14 cellular contexts compared by ENCODE assay signal in the genomic region with DNA sequence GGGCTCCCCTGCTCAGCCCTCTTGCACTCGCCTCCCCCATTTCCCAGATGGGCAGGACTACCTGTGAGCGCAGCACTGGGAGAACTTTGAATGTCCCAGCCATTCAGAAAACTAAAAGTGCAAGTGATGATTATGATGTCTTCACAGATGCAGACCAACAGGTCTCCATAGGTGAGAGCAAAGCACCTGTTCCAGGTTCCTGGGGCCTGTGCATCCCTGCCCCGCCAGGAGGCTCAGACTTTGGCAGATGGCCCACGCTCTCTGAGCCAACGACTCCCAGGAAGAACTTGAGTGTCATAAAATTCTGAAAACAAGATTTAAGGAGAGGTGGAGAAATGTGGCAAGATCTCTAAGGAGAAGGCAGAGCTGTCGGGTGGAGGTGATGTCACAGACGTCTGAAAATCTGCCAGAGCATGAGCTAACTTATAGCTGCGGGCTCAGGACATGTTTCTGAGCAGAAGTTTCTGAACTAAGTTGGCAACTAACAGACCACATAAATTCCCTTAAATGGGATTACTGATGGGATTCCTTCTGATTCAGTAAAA.
A peak's percentile ranks its signal among the peaks of the same experiment; 100 is the strongest.
DNase-seq lines count a peak whose midpoint lies in the region; ATAC-seq, FAIRE-seq and TF ChIP-seq lines count a peak whose summit lies in the region.
"Had no signal": no experiment of that assay in that cellular context is flagged by ENCODE, and none has a peak within 500 bp of the region (broad histone marks: within the 10 kb centered on the region; RNA-seq: fewer than 3 reads in every experiment).

No MANE protein-coding gene starts in this region.

- FAIRE-seq in bronchial epithelial cell (lab: Jason Lieb, UNC), result peak; percentile 64
- FAIRE-seq in keratinocyte (lab: Jason Lieb, UNC), result peak; percentile 5
- FAIRE-seq: A549, H1 had no signal

- H3K27ac ChIP-seq in RWPE2 (ENCODE audit: poor library complexity, severe bottlenecking) (no peak overlapping the region), keratinocyte (ENCODE audit: control insufficient read depth, insufficient read depth, low read length) (no peak overlapping the region), right atrium auricular region (no peak overlapping the region)
- H3K27ac ChIP-seq: A549, HL-60 had no signal

- peak; percentile 44 for ATAC-seq in RWPE2 (ENCODE audit: low read depth)
- ATAC-seq in Right ventricle myocardium inferior, result no peak
- no peak for ATAC-seq in SK-N-SH treated with all-trans-retinoic acid at 6 μM for 48 hours

- no peaks in the 10 kb centered on the region for H3K4me1 ChIP-seq in RWPE2 (ENCODE audit: insufficient read depth, poor library complexity, severe bottlenecking)
- no peaks in the 10 kb centered on the region for H3K4me1 ChIP-seq in keratinocyte (ENCODE audit: control insufficient read depth, extremely low read depth, insufficient read depth, low read length)
- no peaks in the 10 kb centered on the region for H3K4me1 ChIP-seq in right atrium auricular region
- H3K4me1 ChIP-seq: A549, HAP-1 had no signal

- no peak overlapping the region for H3K4me2 ChIP-seq in keratinocyte (ENCODE audit: control insufficient read depth, extremely low read depth, insufficient read depth, low read depth, low read length)
- H3K4me2 ChIP-seq: A549 had no signal

- dilution Hi-C loops in keratinocyte (cut with MboI; ENCODE audit: extremely low pct_ligation_motif_present, low sequenced_read_pairs), result no loop called here

- no peaks in the 10 kb centered on the region for H3K9me1 ChIP-seq in keratinocyte (ENCODE audit: control insufficient read depth, extremely low read depth, insufficient read depth, low read length)

- no peaks in the 10 kb centered on the region for H3K36me3 ChIP-seq in RWPE2 (ENCODE audit: low read depth)
- H3K36me3 ChIP-seq in bronchial epithelial cell (ENCODE audit: control insufficient read depth, insufficient read depth, low read length), result no peaks in the 10 kb centered on the region
- H3K36me3 ChIP-seq in keratinocyte (ENCODE audit: control insufficient read depth in 2 of 2, extremely low read depth in 1 of 2, insufficient read depth in 2 of 2, low read length in 2 of 2), result no peaks in the 10 kb centered on the region
- no peaks in the 10 kb centered on the region for H3K36me3 ChIP-seq in right atrium auricular region
- H3K36me3 ChIP-seq: HAP-1 had no signal

- H3K9me3 ChIP-seq in RWPE2 (ENCODE audit: severe bottlenecking) (no peaks in the 10 kb centered on the region), keratinocyte (ENCODE audit: control insufficient read depth, low read depth, low read length) (no peaks in the 10 kb centered on the region), right atrium auricular region (no peaks in the 10 kb centered on the region)
- H3K9me3 ChIP-seq: HAP-1 had no signal

- no peak overlapping the region for H3K9ac ChIP-seq in keratinocyte (ENCODE audit: control insufficient read depth, extremely low read depth, insufficient read depth, low read length)

- no peak for DNase-seq in RWPE2 (ENCODE audit: low spot score)
- peak; percentile 59 for DNase-seq in bronchial epithelial cell (ENCODE audit: low read depth)
- DNase-seq in keratinocyte (ENCODE audit: low read depth, low spot score), result peak; percentile 7
- DNase-seq in Right ventricle myocardium inferior (ENCODE audit: missing footprints), result no peak
- no peak for DNase-seq in right atrium auricular region (ENCODE audit: low spot score)
- DNase-seq: CD4-positive, CD25-positive, alpha-beta regulatory T cell; DMS53; GF-D8; HFFc6 had no signal

- no peak overlapping the region for H2AFZ ChIP-seq in keratinocyte (ENCODE audit: control insufficient read depth, low read length)

- H3K27me3 ChIP-seq in RWPE2 (ENCODE audit: insufficient read depth, poor library complexity, severe bottlenecking), result peaks cover 14% of the 10 kb centered on the region
- no peaks in the 10 kb centered on the region for H3K27me3 ChIP-seq in bronchial epithelial cell (ENCODE audit: control insufficient read depth, insufficient read depth, low read length)
- peaks cover 22% of the 10 kb centered on the region for H3K27me3 ChIP-seq in keratinocyte (ENCODE audit: control insufficient read depth, extremely low read depth, insufficient read depth, low read length)
- no peaks in the 10 kb centered on the region for H3K27me3 ChIP-seq in right atrium auricular region

- H3K4me3 ChIP-seq in RWPE2 (ENCODE audit: severe bottlenecking) (no peak overlapping the region), bronchial epithelial cell (ENCODE audit: low read depth, low read length) (no peak overlapping the region), keratinocyte (ENCODE audit: control insufficient read depth in 2 of 3, extremely low read depth in 1 of 3, insufficient read depth in 2 of 3, low read depth in 1 of 3, low read length in 3 of 3) (no peak overlapping the region), right atrium auricular region (no peak overlapping the region)
- H3K4me3 ChIP-seq: A549, HAP-1 had no signal

- TF ChIP-seq CTCF in RWPE2 (IDR thresholded peaks at IDR 0.05; ENCODE audit: poor library complexity, severe bottlenecking), result no peak
- TF ChIP-seq CTCF in bronchial epithelial cell (IDR thresholded peaks at IDR 0.05; ENCODE audit: insufficient read depth, low read length, severe bottlenecking), result no peak
- TF ChIP-seq CTCF in keratinocyte (optimal IDR thresholded peaks at IDR 0.05 in 1 of 3, IDR thresholded peaks at IDR 0.05 in 1 of 3, conservative IDR thresholded peaks at IDR 0.05 in 1 of 3; ENCODE audit: extremely low read depth in 1 of 3, insufficient read depth in 2 of 3, low read length in 3 of 3), result peak in 1 of 3 experiments; percentile 41
- no peak for TF ChIP-seq CTCF in right atrium auricular region (IDR thresholded peaks at IDR 0.05)

- no peaks in the 10 kb centered on the region for H3K79me2 ChIP-seq in keratinocyte (ENCODE audit: control insufficient read depth, insufficient read depth, low read length)

- no peaks in the 10 kb centered on the region for H4K20me1 ChIP-seq in keratinocyte (ENCODE audit: control insufficient read depth, extremely low read depth, insufficient read depth, low read length)

- intact Hi-C loops in Right ventricle myocardium inferior (cut with DNase I), result no loop called here

TF ChIP-seq in SK-N-SH treated with all-trans-retinoic acid at 6 μM for 48 hours, 23 proteins besides CTCF, POLR2A, EP300 and RAD21:
- no peak for TF ChIP-seq ZFP3 (CRISPR knock-in tag; IDR thresholded peaks at IDR 0.05)
- no peak for TF ChIP-seq PPARA (CRISPR knock-in tag; IDR thresholded peaks at IDR 0.05; ENCODE audit: borderline replicate concordance)
- no peak for TF ChIP-seq ZNF565 (CRISPR knock-in tag; conservative IDR thresholded peaks at IDR 0.05; ENCODE audit: low read depth)
- TF ChIP-seq, protein P1, sequence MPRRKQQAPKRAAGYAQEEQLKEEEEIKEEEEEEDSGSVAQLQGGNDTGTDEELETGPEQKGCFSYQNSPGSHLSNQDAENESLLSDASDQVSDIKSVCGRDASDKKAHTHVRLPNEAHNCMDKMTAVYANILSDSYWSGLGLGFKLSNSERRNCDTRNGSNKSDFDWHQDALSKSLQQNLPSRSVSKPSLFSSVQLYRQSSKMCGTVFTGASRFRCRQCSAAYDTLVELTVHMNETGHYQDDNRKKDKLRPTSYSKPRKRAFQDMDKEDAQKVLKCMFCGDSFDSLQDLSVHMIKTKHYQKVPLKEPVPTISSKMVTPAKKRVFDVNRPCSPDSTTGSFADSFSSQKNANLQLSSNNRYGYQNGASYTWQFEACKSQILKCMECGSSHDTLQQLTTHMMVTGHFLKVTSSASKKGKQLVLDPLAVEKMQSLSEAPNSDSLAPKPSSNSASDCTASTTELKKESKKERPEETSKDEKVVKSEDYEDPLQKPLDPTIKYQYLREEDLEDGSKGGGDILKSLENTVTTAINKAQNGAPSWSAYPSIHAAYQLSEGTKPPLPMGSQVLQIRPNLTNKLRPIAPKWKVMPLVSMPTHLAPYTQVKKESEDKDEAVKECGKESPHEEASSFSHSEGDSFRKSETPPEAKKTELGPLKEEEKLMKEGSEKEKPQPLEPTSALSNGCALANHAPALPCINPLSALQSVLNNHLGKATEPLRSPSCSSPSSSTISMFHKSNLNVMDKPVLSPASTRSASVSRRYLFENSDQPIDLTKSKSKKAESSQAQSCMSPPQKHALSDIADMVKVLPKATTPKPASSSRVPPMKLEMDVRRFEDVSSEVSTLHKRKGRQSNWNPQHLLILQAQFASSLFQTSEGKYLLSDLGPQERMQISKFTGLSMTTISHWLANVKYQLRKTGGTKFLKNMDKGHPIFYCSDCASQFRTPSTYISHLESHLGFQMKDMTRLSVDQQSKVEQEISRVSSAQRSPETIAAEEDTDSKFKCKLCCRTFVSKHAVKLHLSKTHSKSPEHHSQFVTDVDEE (CRISPR knock-in tag; IDR thresholded peaks at IDR 0.05), result no peak
- TF ChIP-seq ZNF8 (CRISPR knock-in tag; IDR thresholded peaks at IDR 0.05), result no peak
- TF ChIP-seq ISL1 (CRISPR knock-in tag; IDR thresholded peaks at IDR 0.05), result no peak
- TF ChIP-seq, protein P2, sequence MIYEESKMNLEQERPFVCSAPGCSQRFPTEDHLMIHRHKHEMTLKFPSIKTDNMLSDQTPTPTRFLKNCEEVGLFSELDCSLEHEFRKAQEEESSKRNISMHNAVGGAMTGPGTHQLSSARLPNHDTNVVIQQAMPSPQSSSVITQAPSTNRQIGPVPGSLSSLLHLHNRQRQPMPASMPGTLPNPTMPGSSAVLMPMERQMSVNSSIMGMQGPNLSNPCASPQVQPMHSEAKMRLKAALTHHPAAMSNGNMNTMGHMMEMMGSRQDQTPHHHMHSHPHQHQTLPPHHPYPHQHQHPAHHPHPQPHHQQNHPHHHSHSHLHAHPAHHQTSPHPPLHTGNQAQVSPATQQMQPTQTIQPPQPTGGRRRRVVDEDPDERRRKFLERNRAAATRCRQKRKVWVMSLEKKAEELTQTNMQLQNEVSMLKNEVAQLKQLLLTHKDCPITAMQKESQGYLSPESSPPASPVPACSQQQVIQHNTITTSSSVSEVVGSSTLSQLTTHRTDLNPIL (CRISPR knock-in tag; IDR thresholded peaks at IDR 0.05; ENCODE audit: low read depth), result no peak
- no peak for TF ChIP-seq ZC3H10 (CRISPR knock-in tag; IDR thresholded peaks at IDR 0.05)
- TF ChIP-seq ZFP30 (CRISPR knock-in tag; IDR thresholded peaks at IDR 0.05), result no peak
- no peak for TF ChIP-seq SNAI2 (CRISPR knock-in tag; IDR thresholded peaks at IDR 0.05)

Comparison
In these comparisons a context has a peak if more than half of its experiments do, and no peak if none do; other contexts are left out.
1. DNase-seq: peak in bronchial epithelial cell (single experiment) and keratinocyte (single experiment); none in RWPE2 (single experiment), Right ventricle myocardium inferior (single experiment) and right atrium auricular region (single experiment).